In the genomic region with DNA sequence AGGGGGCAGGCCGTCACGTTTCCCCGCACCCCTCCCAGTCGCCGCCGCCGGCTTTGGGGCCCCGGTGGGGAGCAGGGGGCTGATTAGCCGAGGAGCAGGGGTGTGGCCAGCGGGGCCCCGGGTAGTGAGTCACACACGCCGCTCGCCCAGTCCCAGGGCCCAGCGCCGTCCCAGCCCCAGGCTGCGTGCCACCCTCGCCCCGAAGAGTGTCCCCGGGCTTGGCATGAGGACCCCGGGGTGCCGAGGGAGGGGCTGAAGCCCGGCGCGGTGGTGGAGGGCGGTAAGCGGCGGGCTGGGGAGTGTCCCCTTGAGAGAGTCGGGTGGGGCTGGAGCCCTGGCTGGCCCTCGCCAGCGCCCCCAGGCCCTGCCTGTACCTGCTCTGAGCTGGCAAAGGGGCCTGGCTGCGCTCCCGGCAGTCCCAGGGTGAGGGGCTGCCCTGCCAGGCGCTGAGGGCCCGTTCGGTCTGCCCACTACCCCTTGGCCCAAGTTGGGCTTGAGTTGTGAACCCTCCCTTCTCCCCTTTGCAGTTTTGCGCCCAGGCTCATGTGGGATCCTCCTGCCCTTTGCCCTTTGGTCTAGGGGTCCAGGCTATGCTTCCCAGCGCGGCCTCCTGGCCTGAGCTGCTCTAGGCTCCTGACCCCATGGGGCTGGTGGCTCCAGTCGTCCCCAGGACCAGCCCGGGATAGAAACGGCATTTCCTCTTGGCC, we compare ENCODE assay signal across 8 cellular contexts. TPM values are rescaled to one million over a fixed set of nuclear protein-coding genes. Genes with fewer than 3 reads are reported as not detected.
DNase-seq lines count a peak whose midpoint lies in the region; ATAC-seq and TF ChIP-seq lines count a peak whose summit lies in the region.

No MANE protein-coding gene starts in this region.

- H3K4me3 ChIP-seq in BE2C (ENCODE audit: low read depth, low read length) (peak overlapping the region; percentile 44), HUES48 (ENCODE audit: low read depth, low read length) (peak overlapping the region; percentile 63), endodermal cell (ENCODE audit: low read length) (no peak overlapping the region), mucosa of descending colon (no peak overlapping the region), stomach (peak overlapping the region; percentile 61 to 70 (median 64))

- H3K4me1 Mint-ChIP-seq in endodermal cell, result peaks cover 6% of the 10 kb centered on the region

- no peak for TF ChIP-seq EP300 in stomach (IDR thresholded peaks at IDR 0.05)

- 37 to 45% methylated on average over 11 to 41 of the region's 42 CpGs for WGBS in endodermal cell (ENCODE audit: insufficient coverage in 1 of 2, insufficient read length in 1 of 2), 2 experiments
- WGBS in stomach, 5 donors, result 8 to 34% (median 13%) methylated on average over 6 to 42 of the region's 42 CpGs

- H3K36me3 ChIP-seq in BE2C, result no peaks in the 10 kb centered on the region
- H3K36me3 ChIP-seq in HUES48 (ENCODE audit: control insufficient read depth, insufficient read depth, low read length), result peaks cover 12% of the 10 kb centered on the region; the same call in 1 of the 2 replicates
- peaks cover 4% of the 10 kb centered on the region for H3K36me3 ChIP-seq in endodermal cell (ENCODE audit: control insufficient read depth, insufficient read depth, low read length)
- no peaks in the 10 kb centered on the region for H3K36me3 ChIP-seq in mucosa of descending colon (ENCODE audit: low read depth)
- peaks cover 6 to 38% (median 34%) of the 10 kb centered on the region in 4 donors for H3K36me3 ChIP-seq in stomach

- DNase-seq in BE2C, result peak; percentile 42
- DNase-seq in activated CD4-positive, alpha-beta T cell treated with anti-CD3 and anti-CD28 coated beads, Interleukin-2, amount 50 U/mL, for 48 hours, result peak; percentile 41 to 56
- DNase-seq in endodermal cell, result peak; percentile 88
- peak; percentile 58 to 82 (median 80) for DNase-seq in mucosa of descending colon
- peak; percentile 71 for DNase-seq in stomach
- DNase-seq in NK-92 (lab: John Stamatoyannopoulos, UW; ENCODE audit: unreplicated experiment), result no peak

- H3K27me3 ChIP-seq in BE2C (no peaks in the 10 kb centered on the region), HUES48 (ENCODE audit: control insufficient read depth, insufficient read depth, low read length) (no peaks in the 10 kb centered on the region; the same call in 1 of the 2 replicates), endodermal cell (ENCODE audit: control insufficient read depth, insufficient read depth, low read length, poor library complexity, severe bottlenecking) (peaks cover 8% of the 10 kb centered on the region), stomach (peaks cover 0 to 3% (median 0%) of the 10 kb centered on the region in 3 donors)

- H3K4me1 ChIP-seq in BE2C, result no peaks in the 10 kb centered on the region; the same call in 1 of the 2 replicates
- H3K4me1 ChIP-seq in HUES48 (ENCODE audit: control insufficient read depth, insufficient read depth, low read length), result peaks cover 10% of the 10 kb centered on the region
- peaks cover 8% of the 10 kb centered on the region for H3K4me1 ChIP-seq in endodermal cell (ENCODE audit: control insufficient read depth, insufficient read depth, low read length)
- H3K4me1 ChIP-seq in mucosa of descending colon (ENCODE audit: low read depth), result peaks cover 10% of the 10 kb centered on the region
- peaks cover 21 to 63% (median 39%) of the 10 kb centered on the region in 4 donors for H3K4me1 ChIP-seq in stomach

- peaks cover 21% of the 10 kb centered on the region for H3K27me3 Mint-ChIP-seq in endodermal cell (ENCODE audit: insufficient read depth)

- intact Hi-C loops in mucosa of descending colon (cut with DNase I, micrococcal nuclease) (no loop called here), stomach (cut with DNase I; ENCODE audit: low total_unique reads) (no loop called here)

- H3K9me3 Mint-ChIP-seq in endodermal cell, result no peaks in the 10 kb centered on the region

- H3K9me3 ChIP-seq in BE2C, result no peaks in the 10 kb centered on the region
- no peaks in the 10 kb centered on the region for H3K9me3 ChIP-seq in HUES48 (ENCODE audit: control insufficient read depth, insufficient read depth, low read length)
- no peaks in the 10 kb centered on the region for H3K9me3 ChIP-seq in endodermal cell (ENCODE audit: control insufficient read depth, low read length)
- H3K9me3 ChIP-seq in mucosa of descending colon, result no peaks in the 10 kb centered on the region
- no peaks in the 10 kb centered on the region for H3K9me3 ChIP-seq in stomach

- TF ChIP-seq CTCF in BE2C (IDR thresholded peaks at IDR 0.05; ENCODE audit: low read depth, low read length) (no peak), endodermal cell (conservative IDR thresholded peaks at IDR 0.05) (no peak), mucosa of descending colon (IDR thresholded peaks at IDR 0.05) (no peak), stomach (IDR thresholded peaks at IDR 0.05) (no peak)

- peak overlapping the region; percentile 13; the same call in 1 of the 2 replicates for H3K9ac ChIP-seq in HUES48 (ENCODE audit: low read depth, low read length)
- H3K9ac ChIP-seq in endodermal cell (ENCODE audit: extremely low read depth, low read length, poor library complexity, severe bottlenecking), result no peak overlapping the region

- H3K36me3 Mint-ChIP-seq in endodermal cell (ENCODE audit: low read depth), result peaks cover 2% of the 10 kb centered on the region

- H3K27ac Mint-ChIP-seq in endodermal cell, result no peak overlapping the region

- peak overlapping the region; percentile 47 for H3K4me3 Mint-ChIP-seq in endodermal cell

- TF ChIP-seq POLR2A in stomach (IDR thresholded peaks at IDR 0.05), result no peak

- H3K27ac ChIP-seq in HUES48 (ENCODE audit: low read depth, low read length) (peak overlapping the region; percentile 37), endodermal cell (ENCODE audit: low read depth, low read length) (no peak overlapping the region), stomach (peak overlapping the region; percentile 72 to 93 (median 88))

- ATAC-seq in mucosa of descending colon (peak; percentile 85), HG03432 (IDR thresholded peaks at IDR 0.05; ENCODE audit: unreplicated experiment) (no peak)

RNA-seq across cellular contexts. Expression of a gene that starts 34.6 kb away (rescaled TPM):
- polyA plus RNA-seq in BE2C (2012; ENCODE audit: insufficient read depth, insufficient read length, low read depth), result 5.9 TPM
- 10 to 100 TPM; 10.4 to 15.2 TPM for total RNA-seq in endodermal cell
- 3.8 TPM for polyA plus RNA-seq in endodermal cell (2013, experiment 1 of 2)
- 3.9 TPM for polyA plus RNA-seq in endodermal cell (2013, experiment 2 of 2)
- 10 to 100 TPM in 2 of 3 donors, 1 to 10 TPM in 1; 7.6 to 25.2 (median 11.3) TPM for total RNA-seq in mucosa of descending colon
- total RNA-seq in stomach, result 100 to 1,000 TPM in 1 of 5 donors, 10 to 100 TPM in 3, 1 to 10 TPM in 1; 4.5 to 139 (median 14.2) TPM
- polyA plus RNA-seq in stomach, result 1 to 10 TPM; 1.2 to 3.5 (median 2.6) TPM

Comparison
In these comparisons a context has a peak if more than half of its experiments do, and no peak if none do; other contexts are left out.
1. H3K4me3 ChIP-seq: peak in BE2C (single experiment), HUES48 (single experiment) and stomach (4 of 4); none in endodermal cell (single experiment) and mucosa of descending colon (single experiment).